9 cellular contexts compared by ENCODE assay signal in genomic region chrX:155028192-155028591, GRCh38. TPM values are rescaled to one million over a fixed set of nuclear protein-coding genes. Genes with fewer than 3 reads are reported as not detected.
DNase-seq lines count a peak whose midpoint lies in the region; ATAC-seq, FAIRE-seq and TF ChIP-seq lines count a peak whose summit lies in the region.
"Had no signal": no experiment of that assay in that cellular context is flagged by ENCODE, and none has a peak within 500 bp of the region (broad histone marks: within the 10 kb centered on the region; RNA-seq: fewer than 3 reads in every experiment).

No MANE protein-coding gene starts in this region.

- no peaks in the 10 kb centered on the region for H3K9me3 Mint-ChIP-seq in endothelial cell (ENCODE audit: unreplicated experiment)

- H3K4me1 Mint-ChIP-seq in endothelial cell (ENCODE audit: unreplicated experiment), result peaks cover 3% of the 10 kb centered on the region

- H4K8ac ChIP-seq in H1 (ENCODE audit: extremely low read depth, insufficient read depth, low read length), result no peak overlapping the region

- H3K23me2 ChIP-seq in H1 (ENCODE audit: low read depth, low read length), result peaks cover 3% of the 10 kb centered on the region; the same call in 1 of the 2 replicates

- no peak overlapping the region for H3K14ac ChIP-seq in H1 (ENCODE audit: insufficient read length)

- H3K4me1 ChIP-seq in H1 (replicated peaks in 1 of 4; ENCODE audit: control insufficient read depth in 3 of 4, insufficient read depth in 4 of 4, low read length in 3 of 4), result peaks cover 0 to 3% (median under 1%) of the 10 kb centered on the region in 4 experiments; a peak in 2 of 7 replicates
- H3K4me1 ChIP-seq in psoas muscle, result no peaks in the 10 kb centered on the region

- no peak overlapping the region for H2BK12ac ChIP-seq in H1 (ENCODE audit: low read depth, low read length)

- CTCF ChIA-PET in H1 (lab: Charles Lee; ENCODE audit: partially characterized antibody), result interaction anchor here (0.7 kb wide), 1 partner anchor 10 kb away, joined by 4 read pairs; no protein-coding TSS in a partner anchor

- DNase-seq in GM13976 (ENCODE audit: low spot score) (no peak), NCI-H82 treated with DMSO at 0.1 percent for 48 hours (lab: John Stamatoyannopoulos, UW; ENCODE audit: unreplicated experiment) (peak; percentile 1), H1 (ENCODE audit: low read depth in 1 of 2, low spot score in 2 of 2) (no peak), psoas muscle (no peak), endothelial cell (ENCODE audit: low spot score) (no peak), glomerular visceral epithelial cell (ENCODE audit: extremely low spot score) (no peak), posterior cingulate gyrus (no peak)
- DNase-seq: stimulated activated naive CD4-positive, alpha-beta T cell treated with Interleukin-2 at 50 U/mL for 16 hours had no signal

- no peak overlapping the region for H3K27ac Mint-ChIP-seq in endothelial cell (ENCODE audit: unreplicated experiment)

- H2BK5ac ChIP-seq in H1 (ENCODE audit: low read depth, low read length), result no peak overlapping the region

- no peak overlapping the region for H2BK20ac ChIP-seq in H1 (ENCODE audit: low read length)

- no peak overlapping the region for H3K9ac ChIP-seq in H1 (replicated peaks in 1 of 4; ENCODE audit: extremely low read depth in 1 of 4, low read depth in 3 of 4, low read length in 3 of 4)

- H3K18ac ChIP-seq in H1 (ENCODE audit: extremely low read depth, low read length), result no peak overlapping the region

- peak overlapping the region; percentile 62 to 79; a peak in 3 of 4 replicates for H3K4me2 ChIP-seq in H1 (ENCODE audit: insufficient read depth in 1 of 2, low read depth in 2 of 2, low read length in 2 of 2)

- peaks cover 2% of the 10 kb centered on the region for H3K27me3 Mint-ChIP-seq in endothelial cell (ENCODE audit: unreplicated experiment)

- TF ChIP-seq EP300 in H1 (IDR thresholded peaks at IDR 0.05; ENCODE audit: borderline replicate concordance in 1 of 2, low read depth in 2 of 2, low read length in 2 of 2), result no peak

- H3K27ac ChIP-seq in H1 (ENCODE audit: low read depth, low read length) (no peak overlapping the region), psoas muscle (peak overlapping the region; percentile 95)

- H3K79me2 ChIP-seq in H1 (ENCODE audit: control insufficient read depth in 1 of 2, insufficient read depth in 2 of 2, low read length in 2 of 2), result peaks cover 0 to 22% of the 10 kb centered on the region in 2 experiments; a peak in 2 of 4 replicates

- no peak for TF ChIP-seq RAD21 in H1 (IDR thresholded peaks at IDR 0.05 in 1 of 2, conservative IDR thresholded peaks at IDR 0.05 in 1 of 2; ENCODE audit: low read depth in 2 of 2, low read length in 2 of 2)

- H3K4me3 ChIP-seq in H1 (ENCODE audit: extremely low read depth in 1 of 4, insufficient read depth in 2 of 4, low read depth in 3 of 4, low read length in 4 of 4) (peak overlapping the region in 2 of 4 experiments; percentile 89 to 90; a peak in 3 of 8 replicates), psoas muscle (peak overlapping the region; percentile 76)

- H3K27me3 ChIP-seq in H1 (replicated peaks in 1 of 4; ENCODE audit: control insufficient read depth in 3 of 4, extremely low read depth in 1 of 4, insufficient read depth in 3 of 4, low read length in 3 of 4) (no peaks in the 10 kb centered on the region), psoas muscle (ENCODE audit: insufficient read depth in 3 of 3, low read length in 2 of 3) (no peaks in the 10 kb centered on the region)

- H3K4ac ChIP-seq in H1 (replicated peaks; ENCODE audit: insufficient read length, low read depth, low read length), result no peak overlapping the region

- no peak overlapping the region for H2BK15ac ChIP-seq in H1 (ENCODE audit: low read length)

- H4K91ac ChIP-seq in H1 (replicated peaks; ENCODE audit: insufficient read length, low read length), result no peak overlapping the region

- H3K9me3 ChIP-seq in H1 (ENCODE audit: insufficient read depth in 2 of 2, low read depth in 1 of 2, low read length in 1 of 2), result no peaks in the 10 kb centered on the region
- H3K9me3 ChIP-seq in psoas muscle, result no peaks in the 10 kb centered on the region

- H2AFZ ChIP-seq in H1 (ENCODE audit: low read length), result no peak overlapping the region

- H4K20me1 ChIP-seq in H1 (replicated peaks in 1 of 2; ENCODE audit: control insufficient read depth in 1 of 2, insufficient read depth in 2 of 2, low read length in 2 of 2), result no peaks in the 10 kb centered on the region

- H2AK5ac ChIP-seq in H1 (ENCODE audit: low read depth, low read length), result no peak overlapping the region

- POLR2A ChIA-PET in H1 (lab: Charles Lee; ENCODE audit: partially characterized antibody), result interaction anchor here (1.4 kb wide), 1 partner anchor 20 kb away, joined by 3 read pairs; no protein-coding TSS in a partner anchor

- FAIRE-seq in H1 (lab: Jason Lieb, UNC), result no peak

- intact Hi-C loops in psoas muscle (cut with DNase I) (loop anchor here (2.0 to 5.0 kb wide), 2 partner anchors 43 to 44 kb away; partner anchors contain the start of genes BRCC3 (in 2 of the 2), CMC4 (in 2 of the 2) and MTCP1 (in 2 of the 2)), posterior cingulate gyrus (cut with DNase I) (loop anchor here (5.0 kb wide), 1 partner anchor 44 kb away; the partner anchor contains the start of genes BRCC3, CMC4 and MTCP1)

- peak; percentile 3 for TF ChIP-seq CTCF in GM13976 (IDR thresholded peaks at IDR 0.05; ENCODE audit: borderline replicate concordance, control extremely low read depth, extremely low read depth, insufficient read depth, missing control alignments)
- TF ChIP-seq CTCF in H1 (IDR thresholded peaks at IDR 0.05; ENCODE audit: control extremely low read depth in 1 of 3, insufficient read depth in 1 of 3, low read depth in 1 of 3, low read length in 3 of 3), result no peak
- TF ChIP-seq CTCF in psoas muscle (IDR thresholded peaks at IDR 0.05), result no peak
- TF ChIP-seq CTCF in endothelial cell (IDR thresholded peaks at IDR 0.05; ENCODE audit: unreplicated experiment), result no peak

- H3K4me3 Mint-ChIP-seq in endothelial cell (ENCODE audit: unreplicated experiment), result no peak overlapping the region

- H3K36me3 Mint-ChIP-seq in endothelial cell (ENCODE audit: low read depth, unreplicated experiment), result no peaks in the 10 kb centered on the region

- WGBS in H1 (ENCODE audit: extremely low coverage in 1 of 2, insufficient coverage in 1 of 2, insufficient read length in 1 of 2, insufficient replicate concordance in 2 of 2, low coverage in 1 of 2, low lambda C conversion rate in 2 of 2, missing lambda C conversion rate in 1 of 2), 2 experiments, result 61% methylated on average over 4 of the region's 4 CpGs; no CpG with 5 or more reads in 1 of the 2 experiments
- WGBS in psoas muscle, 3 donors, result 16 to 31% (median 17%) methylated on average over 4 of the region's 4 CpGs

- H4K5ac ChIP-seq in H1 (ENCODE audit: insufficient read length, low read depth, low read length), result no peak overlapping the region

- in situ Hi-C loops in GM13976 (cut with MboI; ENCODE audit: low sequenced_read_pairs, unreplicated experiment), result no loop called here

- TF ChIP-seq POLR2A in H1 (IDR thresholded peaks at IDR 0.05; ENCODE audit: control extremely low read depth in 1 of 2, low read depth in 2 of 2, low read length in 2 of 2), result no peak

- no peak overlapping the region for H3K23ac ChIP-seq in H1 (ENCODE audit: insufficient read length)

- no peaks in the 10 kb centered on the region for H3K79me1 ChIP-seq in H1 (ENCODE audit: low read depth, low read length)

- ATAC-seq in psoas muscle (no peak), HG02884 (IDR thresholded peaks at IDR 0.05; ENCODE audit: unreplicated experiment) (no peak)

- H3K56ac ChIP-seq in H1 (replicated peaks; ENCODE audit: insufficient read length, low read depth, low read length), result no peak overlapping the region

- no peak overlapping the region for H2BK120ac ChIP-seq in H1 (replicated peaks; ENCODE audit: low read depth, low read length)

- H3K36me3 ChIP-seq in H1 (ENCODE audit: control insufficient read depth in 2 of 4, insufficient read depth in 4 of 4, low read length in 3 of 4) (no peaks in the 10 kb centered on the region), psoas muscle (ENCODE audit: insufficient read depth in 1 of 2, low read depth in 1 of 2) (no peaks in the 10 kb centered on the region)

RNA-seq across cellular contexts. Expression of gene FUNDC2, which starts 1.5 kb away (rescaled TPM):
- 66.0 and 67.7 TPM in 2 replicates for total RNA-seq in H1 (2021; fragmentation: NEBNext Ultra II Directional; extraction: Animal tissue kit (Norgen Biotek cat#: 25700))
- polyA plus RNA-seq in H1 (2011; rRNA removed) (58.9 and 93.7 TPM in 2 replicates), psoas muscle (100 to 1,000 TPM; 386 to 441 (median 416) TPM)
- 75.8 TPM for polyA plus RNA-seq in H1 (2011; cell fraction: cytosol; rRNA removed)
- 54.4 TPM for polyA plus RNA-seq in H1 (2011; cell fraction: nucleus; rRNA removed)
- polyA plus RNA-seq in H1 (2012, experiment 1 of 2), result 66.9 to 74.6 TPM (median 71.1 TPM) in 4 replicates
- 41.2 TPM for polyA plus RNA-seq in H1 (2012, experiment 2 of 2)
- polyA plus RNA-seq in H1 (2013, experiment 1 of 2), result 38.0 TPM
- polyA plus RNA-seq in H1 (2013, experiment 2 of 2), result 43.5 TPM
- 44.2 and 54.2 TPM in 2 replicates for polyA minus RNA-seq in H1 (2011; rRNA and poly(A)+ RNA removed)
- 9.7 TPM for polyA minus RNA-seq in H1 (2011; cell fraction: cytosol; rRNA and poly(A)+ RNA removed)
- 14.7 TPM for polyA minus RNA-seq in H1 (2011; cell fraction: nucleus; rRNA and poly(A)+ RNA removed)
- total RNA-seq in psoas muscle (100 to 1,000 TPM; 258 to 318 (median 275) TPM), endothelial cell (ENCODE audit: unreplicated experiment) (54.5 TPM)

RNA-seq across cellular contexts. Expression of gene F8, which starts 5.7 kb away (rescaled TPM):
- total RNA-seq in H1 (2021; fragmentation: NEBNext Ultra II Directional; extraction: Animal tissue kit (Norgen Biotek cat#: 25700)), result 2.3 and 2.6 TPM in 2 replicates
- polyA plus RNA-seq in H1 (2011; rRNA removed), result 1.1 TPM in 2 replicates
- polyA plus RNA-seq in H1 (2011; cell fraction: cytosol; rRNA removed), result 1.2 TPM
- 1.3 TPM for polyA plus RNA-seq in H1 (2011; cell fraction: nucleus; rRNA removed)
- polyA plus RNA-seq in H1 (2012, experiment 1 of 2), result 1.6 to 2.3 TPM (median 1.8 TPM) in 4 replicates
- polyA plus RNA-seq in H1 (2012, experiment 2 of 2), result 0.28 TPM
- polyA plus RNA-seq in H1 (2013, experiment 1 of 2), result 0.87 TPM
- 1.1 TPM for polyA plus RNA-seq in H1 (2013, experiment 2 of 2)
- 5.2 and 7.9 TPM in 2 replicates for polyA minus RNA-seq in H1 (2011; rRNA and poly(A)+ RNA removed)
- 0.73 TPM for polyA minus RNA-seq in H1 (2011; cell fraction: cytosol; rRNA and poly(A)+ RNA removed)
- polyA minus RNA-seq in H1 (2011; cell fraction: nucleus; rRNA and poly(A)+ RNA removed), result 4.7 TPM
- 10 to 100 TPM; 13.5 to 31.7 (median 22.1) TPM for total RNA-seq in psoas muscle
- polyA plus RNA-seq in psoas muscle, result 10 to 100 TPM; 14.1 to 17.6 (median 15.8) TPM
- 4.5 TPM for total RNA-seq in endothelial cell (ENCODE audit: unreplicated experiment)

RNA-seq across cellular contexts. Expression of gene CMC4, which starts 42.7 kb away (rescaled TPM):
- 3.7 and 6.0 TPM in 2 replicates for total RNA-seq in H1 (2021; fragmentation: NEBNext Ultra II Directional; extraction: Animal tissue kit (Norgen Biotek cat#: 25700))
- polyA plus RNA-seq in H1 (2011; rRNA removed) (7.8 and 8.8 TPM in 2 replicates), psoas muscle (10 to 100 TPM; 12.5 to 23.9 (median 19.2) TPM)
- polyA plus RNA-seq in H1 (2011; cell fraction: cytosol; rRNA removed), result 8.0 TPM
- polyA plus RNA-seq in H1 (2011; cell fraction: nucleus; rRNA removed), result 5.3 TPM
- 5.9 to 7.1 TPM (median 6.3 TPM) in 4 replicates for polyA plus RNA-seq in H1 (2012, experiment 1 of 2)
- 10.9 TPM for polyA plus RNA-seq in H1 (2012, experiment 2 of 2)
- polyA plus RNA-seq in H1 (2013, experiment 1 of 2), result 7.4 TPM
- polyA plus RNA-seq in H1 (2013, experiment 2 of 2), result 9.1 TPM
- polyA minus RNA-seq in H1 (2011; rRNA and poly(A)+ RNA removed), result 1.2 and 1.8 TPM in 2 replicates
- 1.8 TPM for polyA minus RNA-seq in H1 (2011; cell fraction: cytosol; rRNA and poly(A)+ RNA removed)
- not detected for polyA minus RNA-seq in H1 (2011; cell fraction: nucleus; rRNA and poly(A)+ RNA removed)
- total RNA-seq in psoas muscle (10 to 100 TPM in 2 of 4 donors, 1 to 10 TPM in 2; 6.2 to 13.0 (median 10.8) TPM), endothelial cell (ENCODE audit: unreplicated experiment) (6.1 TPM)

RNA-seq across cellular contexts. Expression of gene MTCP1, which starts 42.7 kb away (rescaled TPM):
- total RNA-seq in H1 (2021; fragmentation: NEBNext Ultra II Directional; extraction: Animal tissue kit (Norgen Biotek cat#: 25700)), result 12.3 and 18.3 TPM in 2 replicates
- 1.2 and 2.0 TPM in 2 replicates for polyA plus RNA-seq in H1 (2011; rRNA removed)
- 2.1 TPM for polyA plus RNA-seq in H1 (2011; cell fraction: cytosol; rRNA removed)
- 8.8 TPM for polyA plus RNA-seq in H1 (2011; cell fraction: nucleus; rRNA removed)
- polyA plus RNA-seq in H1 (2012, experiment 1 of 2), result 6.4 to 17.0 TPM (median 10.3 TPM) in 4 replicates
- 13.6 TPM for polyA plus RNA-seq in H1 (2012, experiment 2 of 2)
- 24.4 TPM for polyA plus RNA-seq in H1 (2013, experiment 1 of 2)
- 26.7 TPM for polyA plus RNA-seq in H1 (2013, experiment 2 of 2)
- 1.9 and 3.4 TPM in 2 replicates for polyA minus RNA-seq in H1 (2011; rRNA and poly(A)+ RNA removed)
- 1.6 TPM for polyA minus RNA-seq in H1 (2011; cell fraction: cytosol; rRNA and poly(A)+ RNA removed)
- 5.3 TPM for polyA minus RNA-seq in H1 (2011; cell fraction: nucleus; rRNA and poly(A)+ RNA removed)
- 10 to 100 TPM; 10.5 to 22.9 (median 18.0) TPM for total RNA-seq in psoas muscle
- polyA plus RNA-seq in psoas muscle, result 1 to 10 TPM; 2.3 to 6.2 (median 6.0) TPM
- total RNA-seq in endothelial cell (ENCODE audit: unreplicated experiment), result 15.2 TPM

RNA-seq across cellular contexts. Expression of gene BRCC3, which starts 43.1 kb away (rescaled TPM):
- 23.2 and 23.7 TPM in 2 replicates for total RNA-seq in H1 (2021; fragmentation: NEBNext Ultra II Directional; extraction: Animal tissue kit (Norgen Biotek cat#: 25700))
- polyA plus RNA-seq in H1 (2011; rRNA removed) (7.9 and 13.1 TPM in 2 replicates), psoas muscle (10 to 100 TPM in 1 of 3 donors, 1 to 10 TPM in 2; 7.3 to 18.2 (median 8.4) TPM)
- 14.4 TPM for polyA plus RNA-seq in H1 (2011; cell fraction: cytosol; rRNA removed)
- polyA plus RNA-seq in H1 (2011; cell fraction: nucleus; rRNA removed), result 20.3 TPM
- polyA plus RNA-seq in H1 (2012, experiment 1 of 2), result 16.4 to 22.9 TPM (median 21.8 TPM) in 4 replicates
- polyA plus RNA-seq in H1 (2012, experiment 2 of 2), result 1.6 TPM
- 22.6 TPM for polyA plus RNA-seq in H1 (2013, experiment 1 of 2)
- polyA plus RNA-seq in H1 (2013, experiment 2 of 2), result 20.4 TPM
- 18.6 and 35.7 TPM in 2 replicates for polyA minus RNA-seq in H1 (2011; rRNA and poly(A)+ RNA removed)
- 11.4 TPM for polyA minus RNA-seq in H1 (2011; cell fraction: cytosol; rRNA and poly(A)+ RNA removed)
- polyA minus RNA-seq in H1 (2011; cell fraction: nucleus; rRNA and poly(A)+ RNA removed), result 43.9 TPM
- total RNA-seq in psoas muscle (10 to 100 TPM; 12.9 to 16.8 (median 15.2) TPM), endothelial cell (ENCODE audit: unreplicated experiment) (42.5 TPM)
